ENCODE assay signal across 8 cellular contexts in the genomic region with DNA sequence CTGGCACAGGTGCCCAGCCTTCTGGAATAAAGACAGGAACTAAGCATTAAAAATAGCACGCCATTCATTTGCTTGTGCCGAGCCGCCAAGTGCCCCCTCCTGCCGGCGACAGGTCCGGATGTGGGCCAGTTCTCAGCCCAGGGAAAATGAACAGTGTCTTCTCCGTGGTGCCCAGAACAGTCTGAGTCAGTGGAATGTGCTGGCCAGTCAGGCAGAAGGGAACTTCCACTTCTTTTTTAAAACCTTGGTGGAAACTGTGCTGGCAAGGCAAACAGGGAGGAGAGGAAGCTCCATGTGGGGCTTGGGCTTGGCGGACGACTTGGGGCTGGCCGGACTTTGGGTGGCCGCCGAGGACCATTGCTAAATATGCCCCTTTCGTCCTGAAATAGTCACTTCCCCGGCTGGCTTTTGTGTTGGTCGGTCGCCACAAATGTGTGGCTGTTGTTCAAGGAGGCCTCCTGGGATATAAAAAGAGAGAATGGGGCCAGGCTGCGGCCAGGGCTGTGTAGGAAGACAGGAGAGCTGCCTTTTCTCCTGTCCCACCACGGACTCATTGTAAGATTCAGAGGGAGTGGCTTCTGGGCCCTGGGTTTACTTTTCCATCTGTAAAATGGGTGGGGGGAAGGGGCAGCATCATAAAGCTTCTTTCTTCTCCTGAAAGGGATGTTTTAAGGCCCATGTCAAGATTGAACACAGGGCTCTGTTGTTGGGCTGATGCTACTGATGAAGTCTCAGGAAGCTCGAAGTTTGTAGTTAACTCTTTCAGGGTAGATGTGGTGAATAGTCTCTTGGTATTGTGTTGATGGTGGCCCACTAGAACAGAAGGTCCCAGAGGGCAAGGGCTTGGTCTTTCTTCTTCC.
DNase-seq lines count a peak whose midpoint lies in the region; ATAC-seq, FAIRE-seq and TF ChIP-seq lines count a peak whose summit lies in the region.

No MANE protein-coding gene starts in this region.

- H3K27me3 ChIP-seq in trophoblast cell (ENCODE audit: insufficient read depth, low read length): no peaks in the 10 kb centered on the region

- no peak for ATAC-seq in GM21526 (IDR thresholded peaks at IDR 0.05; ENCODE audit: low FRiP score, unreplicated experiment)
- no peak for ATAC-seq in GM18861 (IDR thresholded peaks at IDR 0.05; ENCODE audit: unreplicated experiment)

- H3K14ac ChIP-seq in trophoblast cell (ENCODE audit: low read length): no peak overlapping the region

- H3K36me3 ChIP-seq in trophoblast cell (ENCODE audit: control insufficient read depth in 1 of 2, insufficient read depth in 2 of 2, low read length in 2 of 2): no peaks in the 10 kb centered on the region

- WGBS in trophoblast cell (ENCODE audit: extremely low coverage, insufficient coverage, insufficient read length): no CpG with 5 or more reads among the region's 19 CpGs

- H3K4me1 ChIP-seq in trophoblast cell (ENCODE audit: control insufficient read depth in 1 of 2, insufficient read depth in 2 of 2, low read length in 2 of 2): peaks cover 2% of the 10 kb centered on the region in 2 experiments

- no peak overlapping the region for H3K4me3 ChIP-seq in trophoblast cell (ENCODE audit: low read depth, low read length)

- H3K23ac ChIP-seq in trophoblast cell (ENCODE audit: low read length): no peak overlapping the region

- no peaks in the 10 kb centered on the region; the same call in 1 of the 2 replicates for H3K9me3 Mint-ChIP-seq in HFFc6

- H3K4ac ChIP-seq in trophoblast cell (ENCODE audit: low read depth, low read length): no peak overlapping the region

- no peak overlapping the region for H3K18ac ChIP-seq in trophoblast cell (ENCODE audit: low read length)

- no peak overlapping the region for H3K27ac ChIP-seq in trophoblast cell (ENCODE audit: low read depth, low read length)

- H2BK12ac ChIP-seq in trophoblast cell (ENCODE audit: low read length): no peak overlapping the region

- H4K12ac ChIP-seq in trophoblast cell (ENCODE audit: low read depth, low read length): no peak overlapping the region

- no peak overlapping the region for H3K4me2 ChIP-seq in trophoblast cell (ENCODE audit: low read length)

- peaks cover 1% of the 10 kb centered on the region; the same call in 1 of the 2 replicates for H3K27me3 Mint-ChIP-seq in HFFc6 (ENCODE audit: insufficient read depth)

- no peaks in the 10 kb centered on the region for H3K9me3 ChIP-seq in trophoblast cell (ENCODE audit: insufficient read depth, low read depth, low read length)

- H3K79me2 ChIP-seq in trophoblast cell (ENCODE audit: control insufficient read depth, insufficient read depth, low read length, poor library complexity): no peaks in the 10 kb centered on the region

- no peak overlapping the region for H3K9ac ChIP-seq in trophoblast cell (ENCODE audit: low read length)

- no peak overlapping the region for H2AFZ ChIP-seq in trophoblast cell (ENCODE audit: insufficient read depth, low read length, poor library complexity)

- H2BK120ac ChIP-seq in trophoblast cell (ENCODE audit: insufficient read depth, low read length, poor library complexity): no peak overlapping the region

- H3K79me1 ChIP-seq in trophoblast cell (ENCODE audit: low read length): no peaks in the 10 kb centered on the region

- H4K91ac ChIP-seq in trophoblast cell (ENCODE audit: low read depth, low read length): no peak overlapping the region

- H3K4me3 Mint-ChIP-seq in HFFc6: peak overlapping the region; percentile 30; the same call in 1 of the 2 replicates

- TF ChIP-seq CTCF in HFFc6 (IDR thresholded peaks at IDR 0.05): no peak

- H4K8ac ChIP-seq in trophoblast cell (ENCODE audit: low read depth, low read length): no peak overlapping the region

- no peak overlapping the region for H2BK5ac ChIP-seq in trophoblast cell (ENCODE audit: low read depth, low read length, poor library complexity)

- peak; percentile 32 for DNase-seq in HFFc6
- DNase-seq in activated CD4-positive, alpha-beta T cell treated with anti-CD3 and anti-CD28 coated beads, Interleukin-2, amount 50 U/mL, for 1 hour: peak; percentile 11
- peak; percentile 18 to 51 for DNase-seq in frontal cortex (ENCODE audit: low spot score in 2 of 2)
- peak; percentile 18 to 50 for DNase-seq in trophoblast cell
- no peak for DNase-seq in central memory CD4-positive, alpha-beta T cell
- DNase-seq in GM19240 (ENCODE audit: insufficient read length, low spot score): no peak

- no peak for FAIRE-seq in frontal cortex (lab: Jason Lieb, UNC)

- H3K36me3 Mint-ChIP-seq in HFFc6 (ENCODE audit: low read depth): peaks cover 26% of the 10 kb centered on the region

- H3K4me1 Mint-ChIP-seq in HFFc6 (ENCODE audit: low read depth): peaks cover 40% of the 10 kb centered on the region

- no peak overlapping the region for H2AK5ac ChIP-seq in trophoblast cell (ENCODE audit: low read length)

- H3K27ac Mint-ChIP-seq in HFFc6: peak overlapping the region; percentile 74

Comparison
In these comparisons a context has a peak if more than half of its experiments do, and no peak if none do; other contexts are left out.
1. DNase-seq: peak in HFFc6 (single experiment), activated CD4-positive, alpha-beta T cell treated with anti-CD3 and anti-CD28 coated beads, Interleukin-2, amount 50 U/mL, for 1 hour (single experiment), frontal cortex (2 of 2) and trophoblast cell (2 of 2); none in central memory CD4-positive, alpha-beta T cell (single experiment) and GM19240 (single experiment).